8 cellular contexts compared by ENCODE assay signal in the genomic region with DNA sequence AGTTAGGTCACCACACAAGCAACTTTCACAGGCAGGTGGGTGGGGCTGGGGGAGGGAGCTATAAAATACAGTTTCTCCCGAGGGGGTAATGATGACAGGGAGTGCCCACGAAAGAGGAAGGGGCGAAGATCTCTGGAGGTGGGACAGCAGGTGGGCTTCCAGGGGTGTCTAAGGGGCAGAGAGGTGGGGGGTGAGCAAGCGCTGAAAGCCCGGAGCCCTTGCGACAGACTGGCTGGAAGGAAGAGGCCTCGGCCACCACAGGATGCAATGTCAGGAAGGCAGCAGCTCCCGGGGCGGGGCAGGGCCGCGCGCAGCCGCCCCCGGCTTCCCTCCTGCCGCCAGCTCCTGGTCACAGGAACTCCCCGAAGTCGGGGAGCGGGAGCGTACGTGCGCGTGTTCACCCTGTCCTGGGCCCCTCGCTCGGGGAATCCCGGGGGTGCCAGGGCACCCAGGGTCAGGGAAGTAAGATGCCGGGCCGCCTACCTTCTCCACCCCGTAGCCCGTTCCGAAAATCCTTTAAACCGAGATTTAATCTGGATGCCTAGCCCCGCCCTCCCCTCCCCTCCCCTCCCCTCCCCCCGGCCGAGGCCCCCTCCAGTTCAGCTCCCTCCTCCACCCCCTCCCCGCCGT.
DNase-seq lines count a peak whose midpoint lies in the region; ATAC-seq and TF ChIP-seq lines count a peak whose summit lies in the region.

No MANE protein-coding gene starts in this region.

- H3K9me3 Mint-ChIP-seq in activated naive CD4-positive, alpha-beta T cell treated with anti-CD3 and anti-CD28 coated beads, Interleukin-2, amount 50 U/mL, for 72 hours, result no peaks in the 10 kb centered on the region

- H3K4me2 ChIP-seq in GM23248 (ENCODE audit: unreplicated experiment), result peak overlapping the region; percentile 70

- no peak overlapping the region for H2AFZ ChIP-seq in GM23248

- peak; percentile 57 to 73 for ATAC-seq in activated naive CD4-positive, alpha-beta T cell treated with anti-CD3 and anti-CD28 coated beads, Interleukin-2, amount 50 U/mL, for 72 hours

- H3K9me3 ChIP-seq in GM23248 (ENCODE audit: low read depth), result no peaks in the 10 kb centered on the region
- no peaks in the 10 kb centered on the region for H3K9me3 ChIP-seq in left ventricle myocardium inferior (replicated peaks)

- TF ChIP-seq CTCF in left ventricle myocardium inferior (IDR thresholded peaks at IDR 0.05; ENCODE audit: borderline replicate concordance), result no peak
- no peak for TF ChIP-seq CTCF in retinal pigment epithelial cell (conservative IDR thresholded peaks at IDR 0.05; ENCODE audit: low read depth, low read length)

- in situ Hi-C loops in GM23248 (cut with MboI), result no loop called here

- H3K4me3 ChIP-seq in GM23248 (peak overlapping the region; percentile 64), left ventricle myocardium inferior (peak overlapping the region; percentile 70), retinal pigment epithelial cell (ENCODE audit: low read length) (peak overlapping the region; percentile 48)

- H3K27me3 ChIP-seq in GM23248 (replicated peaks; ENCODE audit: insufficient read depth) (no peaks in the 10 kb centered on the region), left ventricle myocardium inferior (ENCODE audit: low read depth) (no peaks in the 10 kb centered on the region)

- peak overlapping the region; percentile 62 for H3K27ac ChIP-seq in GM23248
- H3K27ac ChIP-seq in left ventricle myocardium inferior (replicated peaks), result peak overlapping the region; percentile 97

- no peaks in the 10 kb centered on the region for H3K9me2 ChIP-seq in GM23248 (ENCODE audit: insufficient read depth)

- peak; percentile 70 for DNase-seq in Daoy (ENCODE audit: low read depth)
- peak; percentile 90 for DNase-seq in GM23248
- DNase-seq in NOMO-1 treated with DMSO at 0.1 percent for 48 hours (lab: John Stamatoyannopoulos, UW; ENCODE audit: unreplicated experiment), result peak; percentile 67
- peak; percentile 62 to 79 for DNase-seq in activated naive CD4-positive, alpha-beta T cell treated with anti-CD3 and anti-CD28 coated beads, Interleukin-2, amount 50 U/mL, for 72 hours (ENCODE audit: low spot score in 2 of 2)
- DNase-seq in left ventricle myocardium inferior, result peak; percentile 81
- no peak for DNase-seq in retinal pigment epithelial cell (ENCODE audit: low read depth)
- no peak for DNase-seq in putamen (ENCODE audit: low spot score)
- no peak for DNase-seq in erythroblast (lab: John Stamatoyannopoulos, UW)

- H3K9ac ChIP-seq in GM23248, result peak overlapping the region; percentile 78

- H4K20me1 ChIP-seq in GM23248 (ENCODE audit: insufficient read depth), result no peaks in the 10 kb centered on the region

- H3K27ac Mint-ChIP-seq in activated naive CD4-positive, alpha-beta T cell treated with anti-CD3 and anti-CD28 coated beads, Interleukin-2, amount 50 U/mL, for 72 hours, result peak overlapping the region in 1 of 2 donors; percentile 9

- peaks cover 63% of the 10 kb centered on the region for H3K79me2 ChIP-seq in GM23248 (ENCODE audit: insufficient read depth)

- H3K36me3 ChIP-seq in GM23248 (ENCODE audit: low read depth), result no peaks in the 10 kb centered on the region
- H3K36me3 ChIP-seq in left ventricle myocardium inferior, result no peaks in the 10 kb centered on the region

- peaks cover 0 to 16% of the 10 kb centered on the region in 2 donors for H3K36me3 Mint-ChIP-seq in activated naive CD4-positive, alpha-beta T cell treated with anti-CD3 and anti-CD28 coated beads, Interleukin-2, amount 50 U/mL, for 72 hours

- no peak for TF ChIP-seq POLR2A in erythroblast (IDR thresholded peaks at IDR 0.05; ENCODE audit: low read length)

- peaks cover 55% of the 10 kb centered on the region for H3K4me1 ChIP-seq in GM23248 (ENCODE audit: insufficient read depth)
- peaks cover 95% of the 10 kb centered on the region for H3K4me1 ChIP-seq in left ventricle myocardium inferior

- peaks cover 55% of the 10 kb centered on the region for H3F3A ChIP-seq in GM23248 (ENCODE audit: insufficient read depth)

- intact Hi-C loops in left ventricle myocardium inferior (cut with micrococcal nuclease), result no loop called here

- 1 to 2% methylated on average over 19 to 35 of the region's 36 CpGs for WGBS in GM23248 (ENCODE audit: low coverage in 1 of 2, low lambda C conversion rate in 2 of 2, missing lambda C conversion rate in 2 of 2), 2 experiments

Comparison
In these comparisons a context has a peak if more than half of its experiments do, and no peak if none do; other contexts are left out.
1. DNase-seq: peak in Daoy (single experiment), GM23248 (single experiment), NOMO-1 treated with DMSO at 0.1 percent for 48 hours (single experiment), activated naive CD4-positive, alpha-beta T cell treated with anti-CD3 and anti-CD28 coated beads, Interleukin-2, amount 50 U/mL, for 72 hours (2 of 2) and left ventricle myocardium inferior (single experiment); none in retinal pigment epithelial cell (single experiment), putamen (single experiment) and erythroblast (0 of 2).
2. Peak in every context shown above with its lines, with median percentiles within 50 percentile points of each other: H3K4me3 ChIP-seq.